Comparison of ENCODE assay signal across 3 cellular contexts in genomic region chr3:152234657-152235375, GRCh38.
TF ChIP-seq lines count a peak whose summit lies in the region.

No MANE protein-coding gene starts in this region.

TF ChIP-seq in SK-N-SH, 30 proteins besides CTCF, POLR2A, EP300 and RAD21:
- TF ChIP-seq MXI1 (IDR thresholded peaks at IDR 0.05; ENCODE audit: low read depth, low read length) (no peak), ELF1 (IDR thresholded peaks at IDR 0.05) (no peak), RFX5 (IDR thresholded peaks at IDR 0.05; ENCODE audit: low read length) (no peak), TEAD4 (IDR thresholded peaks at IDR 0.05; ENCODE audit: borderline replicate concordance, insufficient read depth) (no peak), TCF12 (IDR thresholded peaks at IDR 0.05) (no peak), FOXM1 (IDR thresholded peaks at IDR 0.05; ENCODE audit: low read depth) (no peak)

TF ChIP-seq in SK-N-SH treated with all-trans-retinoic acid at 6 μM for 48 hours, 23 proteins besides CTCF, POLR2A, EP300 and RAD21:
- TF ChIP-seq ZFP3 (CRISPR knock-in tag; IDR thresholded peaks at IDR 0.05) = no peak
- TF ChIP-seq ZNF565 (CRISPR knock-in tag; conservative IDR thresholded peaks at IDR 0.05; ENCODE audit: low read depth) = no peak
- no peak for TF ChIP-seq ZNF70 (CRISPR knock-in tag; IDR thresholded peaks at IDR 0.05)
- no peak for TF ChIP-seq POU6F1 (CRISPR knock-in tag; IDR thresholded peaks at IDR 0.05; ENCODE audit: borderline replicate concordance, low read depth)
- TF ChIP-seq ESRRG (CRISPR knock-in tag; IDR thresholded peaks at IDR 0.05) = no peak
- TF ChIP-seq TCF4 (CRISPR knock-in tag; IDR thresholded peaks at IDR 0.05; ENCODE audit: borderline replicate concordance) = no peak
- no peak for TF ChIP-seq ZFP30 (CRISPR knock-in tag; IDR thresholded peaks at IDR 0.05)
- no peak for TF ChIP-seq OSR1 (CRISPR knock-in tag; IDR thresholded peaks at IDR 0.05)
- no peak for TF ChIP-seq BACH2 (CRISPR knock-in tag; IDR thresholded peaks at IDR 0.05; ENCODE audit: borderline replicate concordance)
- no peak for TF ChIP-seq TSHZ2 (CRISPR knock-in tag; IDR thresholded peaks at IDR 0.05)
- no peak for TF ChIP-seq ZNF8 (CRISPR knock-in tag; IDR thresholded peaks at IDR 0.05)
- TF ChIP-seq RARB (CRISPR knock-in tag; IDR thresholded peaks at IDR 0.05) = no peak
- TF ChIP-seq PATZ1 (CRISPR knock-in tag; IDR thresholded peaks at IDR 0.05; ENCODE audit: borderline replicate concordance) = no peak
- TF ChIP-seq ARNTL (CRISPR knock-in tag; IDR thresholded peaks at IDR 0.05; ENCODE audit: borderline replicate concordance, low read depth) = no peak
- TF ChIP-seq ISL1 (CRISPR knock-in tag; IDR thresholded peaks at IDR 0.05) = no peak
TF ChIP-seq in SK-N-SH treated with all-trans-retinoic acid at 6 μM for 48 hours: peak in this region for 0.

TF ChIP-seq in K562, 482 proteins besides CTCF, POLR2A, EP300 and RAD21 (continues in another document):
- TF ChIP-seq PBX2 (CRISPR knock-in tag; IDR thresholded peaks at IDR 0.05; ENCODE audit: low read depth) = no peak
- TF ChIP-seq PBX2 (tag; conservative IDR thresholded peaks at IDR 0.05; ENCODE audit: low read depth) = peak; percentile 78
- no peak for TF ChIP-seq GTF2F1 (IDR thresholded peaks at IDR 0.05; ENCODE audit: low read depth, low read length)
- no peak for TF ChIP-seq FOXP4 (CRISPR knock-in tag; IDR thresholded peaks at IDR 0.05; ENCODE audit: borderline replicate concordance)
- TF ChIP-seq SRF (CRISPR knock-in tag; IDR thresholded peaks at IDR 0.05) = no peak
- 0 out of 2 replicates have a peak, but pooled peaks have one; percentile 36 for TF ChIP-seq ZNF592 (IDR thresholded peaks at IDR 0.05)
- no peak for TF ChIP-seq FOXJ3 (CRISPR knock-in tag; IDR thresholded peaks at IDR 0.05)
- no peak for TF ChIP-seq CBFA2T3 (IDR thresholded peaks at IDR 0.05)
- TF ChIP-seq SP2 (IDR thresholded peaks at IDR 0.05; ENCODE audit: extremely low read depth, low read depth, low read length, poor library complexity, severe bottlenecking) = no peak
- 0 out of 2 replicates have a peak, but pooled peaks have one; percentile 32 for TF ChIP-seq SMARCA4 (IDR thresholded peaks at IDR 0.05)
- peak in 1 of 2 experiments; percentile 14; a peak in 1 of 4 replicates for TF ChIP-seq ZNF318 (IDR thresholded peaks at IDR 0.05; ENCODE audit: borderline replicate concordance in 1 of 2, low read depth in 1 of 2)
- TF ChIP-seq MEIS2 (IDR thresholded peaks at IDR 0.05; ENCODE audit: partially characterized antibody) = peak; percentile 85
- TF ChIP-seq RFX7 (CRISPR knock-in tag; IDR thresholded peaks at IDR 0.05) = no peak
- TF ChIP-seq TAF9B (IDR thresholded peaks at IDR 0.05; ENCODE audit: partially characterized antibody) = no peak
- TF ChIP-seq ZNF740 (CRISPR knock-in tag; IDR thresholded peaks at IDR 0.05) = no peak
- TF ChIP-seq ZNF740 (tag; IDR thresholded peaks at IDR 0.05) = no peak
- no peak for TF ChIP-seq PHB2 (IDR thresholded peaks at IDR 0.05; ENCODE audit: low read depth)
- TF ChIP-seq MBD1 (CRISPR knock-in tag; IDR thresholded peaks at IDR 0.05) = no peak
- TF ChIP-seq HMBOX1 (IDR thresholded peaks at IDR 0.05) = peak; percentile 62
- peak; percentile 54 for TF ChIP-seq SOX6 (IDR thresholded peaks at IDR 0.05)
- TF ChIP-seq PKNOX1 (IDR thresholded peaks at IDR 0.05) = peak; percentile 88
- TF ChIP-seq ZNF785 (CRISPR knock-in tag; IDR thresholded peaks at IDR 0.05) = no peak
- TF ChIP-seq PPARD (CRISPR knock-in tag; IDR thresholded peaks at IDR 0.05) = no peak
